In genomic region chr14:80271389-80271788, GRCh38 we compare ENCODE assay signal across 23 cellular contexts.
DNase-seq lines count a peak whose midpoint lies in the region; ATAC-seq, FAIRE-seq and TF ChIP-seq lines count a peak whose summit lies in the region.
"Had no signal": no experiment of that assay in that cellular context is flagged by ENCODE, and none has a peak within 500 bp of the region (broad histone marks: within the 10 kb centered on the region; RNA-seq: fewer than 3 reads in every experiment).

No MANE protein-coding gene starts in this region.

- POLR2A ChIA-PET in activated CD4-positive, alpha-beta T cell treated with anti-CD3 and anti-CD28 coated beads for 36 hours (lab: Charles Lee) = no interaction called here

- H3K4me1 Mint-ChIP-seq in activated T-helper 17 cell treated with anti-CD3 and anti-CD28 coated beads, Interleukin-2, amount 50 U/mL, for 72 hours = no peaks in the 10 kb centered on the region
- H3K4me1 Mint-ChIP-seq in activated CD4-positive, alpha-beta T cell treated with anti-CD3 and anti-CD28 coated beads for 36 hours = no peaks in the 10 kb centered on the region
- H3K4me1 Mint-ChIP-seq: IgD-negative memory B cell had no signal

- peak; percentile 40 for DNase-seq in GM23248
- DNase-seq in bronchial epithelial cell (ENCODE audit: low read depth) = peak; percentile 9
- peak; percentile 3 for DNase-seq in fibroblast of gingiva (ENCODE audit: low read depth)
- no peak for DNase-seq in activated CD4-positive, alpha-beta T cell treated with anti-CD3 and anti-CD28 coated beads for 36 hours
- DNase-seq: AML-193; CD4-positive, alpha-beta T cell; DMS153; DMS79; GDM1; GOT3; H7; HFFc6 had no signal

- no peak for TF ChIP-seq CTCF in bronchial epithelial cell (IDR thresholded peaks at IDR 0.05; ENCODE audit: insufficient read depth, low read length, severe bottlenecking)

- H3K27me3 ChIP-seq in GM23248 (replicated peaks; ENCODE audit: insufficient read depth) = no peaks in the 10 kb centered on the region
- no peaks in the 10 kb centered on the region for H3K27me3 ChIP-seq in bronchial epithelial cell (ENCODE audit: control insufficient read depth, insufficient read depth, low read length)

- no peaks in the 10 kb centered on the region for H4K20me1 ChIP-seq in GM23248 (ENCODE audit: insufficient read depth)

- H3K27me3 Mint-ChIP-seq in activated T-helper 17 cell treated with anti-CD3 and anti-CD28 coated beads, Interleukin-2, amount 50 U/mL, for 72 hours = no peaks in the 10 kb centered on the region
- peaks cover 3% of the 10 kb centered on the region for H3K27me3 Mint-ChIP-seq in activated CD4-positive, alpha-beta T cell treated with anti-CD3 and anti-CD28 coated beads for 36 hours
- H3K27me3 Mint-ChIP-seq: CD4-positive, alpha-beta T cell; IgD-negative memory B cell had no signal

- H3K27ac Mint-ChIP-seq in activated T-helper 17 cell treated with anti-CD3 and anti-CD28 coated beads, Interleukin-2, amount 50 U/mL, for 72 hours = no peak overlapping the region
- H3K27ac Mint-ChIP-seq in activated CD4-positive, alpha-beta T cell treated with anti-CD3 and anti-CD28 coated beads for 36 hours = no peak overlapping the region
- H3K27ac Mint-ChIP-seq: CD4-positive, alpha-beta T cell; HFFc6; IgD-negative memory B cell had no signal

- no peak overlapping the region for H3K4me3 Mint-ChIP-seq in activated T-helper 17 cell treated with anti-CD3 and anti-CD28 coated beads, Interleukin-2, amount 50 U/mL, for 72 hours
- no peak overlapping the region for H3K4me3 Mint-ChIP-seq in activated CD4-positive, alpha-beta T cell treated with anti-CD3 and anti-CD28 coated beads for 36 hours
- H3K4me3 Mint-ChIP-seq: CD4-positive, alpha-beta T cell; HFFc6; IgD-negative memory B cell had no signal

- no peak overlapping the region for H3K4me2 ChIP-seq in GM23248 (ENCODE audit: unreplicated experiment)
- H3K4me2 ChIP-seq: A549 had no signal

- H3K4me1 ChIP-seq in GM23248 (ENCODE audit: insufficient read depth) = peaks cover 36% of the 10 kb centered on the region

- H3K9me3 Mint-ChIP-seq in activated T-helper 17 cell treated with anti-CD3 and anti-CD28 coated beads, Interleukin-2, amount 50 U/mL, for 72 hours = peaks cover 9% of the 10 kb centered on the region
- peaks cover 3% of the 10 kb centered on the region for H3K9me3 Mint-ChIP-seq in activated CD4-positive, alpha-beta T cell treated with anti-CD3 and anti-CD28 coated beads for 36 hours (ENCODE audit: low read depth)
- H3K9me3 Mint-ChIP-seq: CD4-positive, alpha-beta T cell; HFFc6; IgD-negative memory B cell had no signal

- CTCF ChIA-PET in activated CD4-positive, alpha-beta T cell treated with anti-CD3 and anti-CD28 coated beads for 36 hours (lab: Charles Lee) = interaction anchor here (0.8 kb wide), 1 partner anchor 78 kb away, joined by 3 read pairs; no protein-coding TSS in a partner anchor

- H3K36me3 ChIP-seq in GM23248 (ENCODE audit: low read depth) (no peaks in the 10 kb centered on the region), bronchial epithelial cell (ENCODE audit: control insufficient read depth, insufficient read depth, low read length) (no peaks in the 10 kb centered on the region)

- H3K4me3 ChIP-seq in GM23248 = no peak overlapping the region
- H3K4me3 ChIP-seq in bronchial epithelial cell (ENCODE audit: low read depth, low read length) = no peak overlapping the region
- H3K4me3 ChIP-seq: A549 had no signal

- in situ Hi-C loops in GM23248 (cut with MboI) = no loop called here

- peaks cover 3% of the 10 kb centered on the region; the same call in 1 of the 2 replicates for H3K9me2 ChIP-seq in GM23248 (ENCODE audit: insufficient read depth)

- intact Hi-C loops in activated CD4-positive, alpha-beta T cell treated with anti-CD3 and anti-CD28 coated beads for 36 hours (cut with DNase I, micrococcal nuclease) = no loop called here

- peaks cover 27% of the 10 kb centered on the region; the same call in 1 of the 2 replicates for H3F3A ChIP-seq in GM23248 (ENCODE audit: insufficient read depth)

- no peak overlapping the region for H2AFZ ChIP-seq in GM23248

- H3K36me3 Mint-ChIP-seq in activated T-helper 17 cell treated with anti-CD3 and anti-CD28 coated beads, Interleukin-2, amount 50 U/mL, for 72 hours (ENCODE audit: low read depth) = no peaks in the 10 kb centered on the region
- H3K36me3 Mint-ChIP-seq in activated CD4-positive, alpha-beta T cell treated with anti-CD3 and anti-CD28 coated beads for 36 hours (ENCODE audit: low read depth) = no peaks in the 10 kb centered on the region
- H3K36me3 Mint-ChIP-seq: IgD-negative memory B cell had no signal

- H3K9ac ChIP-seq in GM23248 = no peak overlapping the region

- no peak for ATAC-seq in activated T-helper 17 cell treated with anti-CD3 and anti-CD28 coated beads, Interleukin-2, amount 50 U/mL, for 72 hours (replicated peaks)
- ATAC-seq in GM18511 (IDR thresholded peaks at IDR 0.05; ENCODE audit: unreplicated experiment) = no peak
- no peak for ATAC-seq in activated CD4-positive, alpha-beta T cell treated with anti-CD3 and anti-CD28 coated beads for 36 hours
- ATAC-seq: A549, HCT116 had no signal

- no peaks in the 10 kb centered on the region for H3K9me3 ChIP-seq in GM23248 (ENCODE audit: low read depth)
- H3K9me3 ChIP-seq: A549 had no signal

- H3K27ac ChIP-seq in GM23248 = no peak overlapping the region
- H3K27ac ChIP-seq: 22Rv1, A549, C4-2B had no signal

- 64 to 67% methylated on average over 1 of the region's 1 CpG for WGBS in GM23248 (ENCODE audit: low coverage in 1 of 2, low lambda C conversion rate in 2 of 2, missing lambda C conversion rate in 2 of 2), 2 experiments

- FAIRE-seq in bronchial epithelial cell (lab: Jason Lieb, UNC) (no peak), islet of Langerhans (lab: Jason Lieb, UNC) (peak; percentile 27)
- FAIRE-seq: GM12892, GM18507, HTR-8/SVneo had no signal

- no peaks in the 10 kb centered on the region for H3K79me2 ChIP-seq in GM23248 (ENCODE audit: insufficient read depth)
